ENCODE assay signal across 2 cellular contexts in genomic region chr9:132697230-132697629, GRCh38.
TF ChIP-seq lines count a peak whose summit lies in the region.

No MANE protein-coding gene starts in this region.

TF ChIP-seq in HepG2, 621 proteins besides CTCF, POLR2A, EP300 and RAD21:
- TF ChIP-seq ZNF317 (CRISPR knock-in tag; IDR thresholded peaks at IDR 0.05) (peak; percentile 98), SALL1 (CRISPR knock-in tag; IDR thresholded peaks at IDR 0.05) (no peak)

TF ChIP-seq in GM23338, 12 proteins besides CTCF, POLR2A, EP300 and RAD21:
- TF ChIP-seq STAT1 (IDR thresholded peaks at IDR 0.05; ENCODE audit: unreplicated experiment) (no peak), NANOG (IDR thresholded peaks at IDR 0.05; ENCODE audit: borderline replicate concordance) (no peak), ETS1 (IDR thresholded peaks at IDR 0.05) (no peak), ZNF114 (CRISPR knock-in tag; IDR thresholded peaks at IDR 0.05) (no peak), ZNF331 (CRISPR knock-in tag; IDR thresholded peaks at IDR 0.05; ENCODE audit: low read depth) (no peak), EZH2 (IDR thresholded peaks at IDR 0.05; ENCODE audit: low read depth, unreplicated experiment) (no peak), POLR2AphosphoS5 (IDR thresholded peaks at IDR 0.05; ENCODE audit: low read depth) (no peak), EZH2phosphoT487 (IDR thresholded peaks at IDR 0.05; ENCODE audit: unreplicated experiment) (no peak)
